Comparison of ENCODE assay signal across 8 cellular contexts in genomic region chr4:2462218-2462991, GRCh38. TPM values are rescaled to one million over a fixed set of nuclear protein-coding genes. Genes with fewer than 3 reads are reported as not detected.
A peak's percentile ranks its signal among the peaks of the same experiment; 100 is the strongest.
DNase-seq lines count a peak whose midpoint lies in the region; ATAC-seq and TF ChIP-seq lines count a peak whose summit lies in the region.

No MANE protein-coding gene starts in this region.

- H3K9me3 Mint-ChIP-seq in activated B cell treated with CpG ODN at 0.5 μM for 24 hours: no peaks in the 10 kb centered on the region

- intact Hi-C loops in activated B cell treated with CpG ODN at 0.5 μM for 24 hours (cut with micrococcal nuclease): loop anchor here (1.0 kb wide), 4 partner anchors 21 to 242 kb away; partner anchors contain the start of genes CFAP99 and ZFYVE28

- POLR2A ChIA-PET in HEK293T (lab: Yijun Ruan, JAX): interaction anchor here (0.5 to 0.9 kb wide), 3 partner anchors 26 to 75 kb away, joined by 3 to 4 read pairs (median 3); no protein-coding TSS in a partner anchor
- POLR2A ChIA-PET in activated B cell treated with CpG ODN at 0.5 μM for 24 hours (lab: Charles Lee): interaction anchor here (0.6 to 1.1 kb wide), 3 partner anchors 9 to 200 kb away, joined by 3 read pairs; no protein-coding TSS in a partner anchor

- CTCF ChIA-PET in HEK293T (lab: Yijun Ruan, JAX): interaction anchor here (0.5 to 1.5 kb wide), 3 partner anchors 22 to 242 kb away, joined by 3 read pairs; no protein-coding TSS in a partner anchor
- CTCF ChIA-PET in activated B cell treated with CpG ODN at 0.5 μM for 24 hours (lab: Charles Lee): interaction anchor here (0.6 to 1.8 kb wide), 11 partner anchors 19 to 242 kb away, joined by 3 to 17 read pairs (median 4); partner anchors contain the start of gene FAM193A

- H3K36me3 Mint-ChIP-seq in activated B cell treated with CpG ODN at 0.5 μM for 24 hours (ENCODE audit: low read depth): no peaks in the 10 kb centered on the region

- TF ChIP-seq CTCF in GM12874 (IDR thresholded peaks at IDR 0.05; ENCODE audit: insufficient read depth, low read depth, low read length) (peak; percentile 66), activated B cell treated with CpG ODN at 0.5 μM for 24 hours (IDR thresholded peaks at IDR 0.05) (no peak)

- H3K27ac ChIP-seq in caudate nucleus (ENCODE audit: low read depth, low read length): peak overlapping the region; percentile 16

- peaks cover 4% of the 10 kb centered on the region for H3K27me3 Mint-ChIP-seq in activated B cell treated with CpG ODN at 0.5 μM for 24 hours

- peaks cover 11% of the 10 kb centered on the region for H3K4me1 Mint-ChIP-seq in activated B cell treated with CpG ODN at 0.5 μM for 24 hours

- peak overlapping the region; percentile 77 for H3K4me3 Mint-ChIP-seq in activated B cell treated with CpG ODN at 0.5 μM for 24 hours

- peak; percentile 97 for ATAC-seq in activated B cell treated with CpG ODN at 0.5 μM for 24 hours (ENCODE audit: low read depth)

- DNase-seq in HEK293T (ENCODE audit: extremely low spot score): peak; percentile 78
- DNase-seq in NAMALWA (ENCODE audit: low spot score): peak; percentile 76
- peak; percentile 72 for DNase-seq in activated B cell treated with CpG ODN at 0.5 μM for 24 hours
- peak in 47 of 61 donors; percentile 8 to 71 (median 48) for DNase-seq in caudate nucleus (lab: John Stamatoyannopoulos, UW)
- peak; percentile 85 for DNase-seq in islet precursor cell
- DNase-seq in stimulated activated CD4-positive, alpha-beta T cell treated with anti-CD3 and anti-CD28 coated beads, Interleukin-12 subunit alpha, Interleukin-12 subunit beta, amount 100 ng/mL, for 24 hours (ENCODE audit: low read depth in 2 of 2): peak; percentile 29 to 48
- DNase-seq in COLO829 (ENCODE audit: low spot score): no peak

- no peak overlapping the region for H3K27ac Mint-ChIP-seq in activated B cell treated with CpG ODN at 0.5 μM for 24 hours

TF ChIP-seq in HEK293T, 16 proteins besides CTCF, POLR2A, EP300 and RAD21:
- no peak for TF ChIP-seq CTBP1 (IDR thresholded peaks at IDR 0.05; ENCODE audit: borderline replicate concordance)
- TF ChIP-seq L3MBTL2 (conservative IDR thresholded peaks at IDR 0.05): peak; percentile 66
- no peak for TF ChIP-seq FOXM1 (IDR thresholded peaks at IDR 0.05; ENCODE audit: borderline replicate concordance)
- no peak for TF ChIP-seq TARDBP (IDR thresholded peaks at IDR 0.05)
- TF ChIP-seq BHLHE40 (IDR thresholded peaks at IDR 0.05; ENCODE audit: borderline replicate concordance): no peak
- peak; percentile 65 for TF ChIP-seq LEF1 (IDR thresholded peaks at IDR 0.05; ENCODE audit: borderline replicate concordance)
- TF ChIP-seq FOXK2 (IDR thresholded peaks at IDR 0.05): no peak

RNA-seq across cellular contexts. Expression of gene RNF4, which starts 6.5 kb away (rescaled TPM):
- 93.5 and 93.6 TPM in 2 replicates for total RNA-seq in activated B cell treated with CpG ODN at 0.5 μM for 24 hours

RNA-seq across cellular contexts. Expression of gene CFAP99, which starts 43.6 kb away (rescaled TPM):
- not detected in 2 replicates for total RNA-seq in activated B cell treated with CpG ODN at 0.5 μM for 24 hours

RNA-seq across cellular contexts. Expression of gene ZFYVE28, which starts 44.0 kb away (rescaled TPM):
- 5.9 and 6.1 TPM in 2 replicates for total RNA-seq in activated B cell treated with CpG ODN at 0.5 μM for 24 hours
